1 cellular context compared by ENCODE assay signal in genomic region chr18:11908182-11909080, GRCh38.
A peak's percentile ranks its signal among the peaks of the same experiment; 100 is the strongest.
TF ChIP-seq lines count a peak whose summit lies in the region.

A gene with protein sequence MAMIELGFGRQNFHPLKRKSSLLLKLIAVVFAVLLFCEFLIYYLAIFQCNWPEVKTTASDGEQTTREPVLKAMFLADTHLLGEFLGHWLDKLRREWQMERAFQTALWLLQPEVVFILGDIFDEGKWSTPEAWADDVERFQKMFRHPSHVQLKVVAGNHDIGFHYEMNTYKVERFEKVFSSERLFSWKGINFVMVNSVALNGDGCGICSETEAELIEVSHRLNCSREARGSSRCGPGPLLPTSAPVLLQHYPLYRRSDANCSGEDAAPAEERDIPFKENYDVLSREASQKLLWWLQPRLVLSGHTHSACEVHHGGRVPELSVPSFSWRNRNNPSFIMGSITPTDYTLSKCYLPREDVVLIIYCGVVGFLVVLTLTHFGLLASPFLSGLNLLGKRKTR (minus strand): TSS chr18:11908317. CDS start chr18:11897264, 11,053 bp downstream.

TF ChIP-seq in HEK293, 187 proteins besides CTCF, POLR2A, EP300 and RAD21 (continued from another document and continues in another):
- TF ChIP-seq ZNF19 (tag by site-specific recombination; IDR thresholded peaks at IDR 0.05; ENCODE audit: low read depth) (no peak), EGR2 (tag by site-specific recombination; IDR thresholded peaks at IDR 0.05; ENCODE audit: low read depth) (no peak), KLF8 (tag by site-specific recombination; IDR thresholded peaks at IDR 0.05) (peak; percentile 44; the same call in 1 of the 2 replicates), ZNF184 (tag by site-specific recombination; IDR thresholded peaks at IDR 0.05) (no peak), ZNF660 (tag by site-specific recombination; IDR thresholded peaks at IDR 0.05) (0 out of 2 replicates have a peak, but pooled peaks have one; percentile 36), ZNF10 (tag by site-specific recombination; IDR thresholded peaks at IDR 0.05) (no peak), RBAK (tag by site-specific recombination; IDR thresholded peaks at IDR 0.05) (no peak), ZNF324 (tag by site-specific recombination; IDR thresholded peaks at IDR 0.05) (no peak), BCL11A (tag by site-specific recombination; IDR thresholded peaks at IDR 0.05; ENCODE audit: low read depth) (no peak), ZNF274 (IDR thresholded peaks at IDR 0.05; ENCODE audit: low read length) (no peak), ZNF274 (tag by site-specific recombination; IDR thresholded peaks at IDR 0.05; ENCODE audit: borderline replicate concordance) (no peak), ZNF433 (tag by site-specific recombination; IDR thresholded peaks at IDR 0.05; ENCODE audit: low read depth) (no peak), ZNF302 (tag by site-specific recombination; IDR thresholded peaks at IDR 0.05; ENCODE audit: low read depth) (no peak), ZNF18 (tag by site-specific recombination; IDR thresholded peaks at IDR 0.05) (no peak), KLF9 (tag by site-specific recombination; IDR thresholded peaks at IDR 0.05; ENCODE audit: low read depth) (0 out of 2 replicates have a peak, but pooled peaks have one; percentile 25), ZNF133 (tag by site-specific recombination; IDR thresholded peaks at IDR 0.05) (no peak), ZBTB17 (tag by site-specific recombination; IDR thresholded peaks at IDR 0.05) (peak; percentile 94), ZSCAN5A (tag by site-specific recombination; IDR thresholded peaks at IDR 0.05) (no peak), ZNF211 (tag by site-specific recombination; IDR thresholded peaks at IDR 0.05; ENCODE audit: low read depth) (no peak), ZBTB7A (tag by site-specific recombination; IDR thresholded peaks at IDR 0.05; ENCODE audit: low read depth) (no peak), AEBP2 (tag by site-specific recombination; IDR thresholded peaks at IDR 0.05; ENCODE audit: borderline replicate concordance) (no peak), MZF1 (tag by site-specific recombination; IDR thresholded peaks at IDR 0.05; ENCODE audit: borderline replicate concordance) (no peak), ZNF362 (tag by site-specific recombination; IDR thresholded peaks at IDR 0.05) (no peak), YY2 (tag by site-specific recombination; IDR thresholded peaks at IDR 0.05) (no peak), ZNF837 (tag by site-specific recombination; IDR thresholded peaks at IDR 0.05) (no peak), ZNF623 (tag by site-specific recombination; IDR thresholded peaks at IDR 0.05) (no peak), ZNF571 (tag by site-specific recombination; IDR thresholded peaks at IDR 0.05) (no peak), SP3 (tag by site-specific recombination; IDR thresholded peaks at IDR 0.05) (peak; percentile 64), ZNF514 (tag by site-specific recombination; IDR thresholded peaks at IDR 0.05) (no peak), ZNF366 (tag by site-specific recombination; conservative IDR thresholded peaks at IDR 0.05) (no peak), ZNF114 (tag by site-specific recombination; IDR thresholded peaks at IDR 0.05) (no peak), ZBTB8A (tag by site-specific recombination; IDR thresholded peaks at IDR 0.05) (peak; percentile 96), ZSCAN16 (tag by site-specific recombination; IDR thresholded peaks at IDR 0.05) (no peak), ZNF138 (tag by site-specific recombination; IDR thresholded peaks at IDR 0.05; ENCODE audit: borderline replicate concordance) (no peak), ZBTB21 (tag by site-specific recombination; IDR thresholded peaks at IDR 0.05) (no peak), ZNF214 (tag by site-specific recombination; IDR thresholded peaks at IDR 0.05; ENCODE audit: borderline replicate concordance) (no peak), ZBTB44 (tag by site-specific recombination; IDR thresholded peaks at IDR 0.05) (no peak), ZNF174 (tag by site-specific recombination; IDR thresholded peaks at IDR 0.05) (no peak)
- TF ChIP-seq, protein P1, sequence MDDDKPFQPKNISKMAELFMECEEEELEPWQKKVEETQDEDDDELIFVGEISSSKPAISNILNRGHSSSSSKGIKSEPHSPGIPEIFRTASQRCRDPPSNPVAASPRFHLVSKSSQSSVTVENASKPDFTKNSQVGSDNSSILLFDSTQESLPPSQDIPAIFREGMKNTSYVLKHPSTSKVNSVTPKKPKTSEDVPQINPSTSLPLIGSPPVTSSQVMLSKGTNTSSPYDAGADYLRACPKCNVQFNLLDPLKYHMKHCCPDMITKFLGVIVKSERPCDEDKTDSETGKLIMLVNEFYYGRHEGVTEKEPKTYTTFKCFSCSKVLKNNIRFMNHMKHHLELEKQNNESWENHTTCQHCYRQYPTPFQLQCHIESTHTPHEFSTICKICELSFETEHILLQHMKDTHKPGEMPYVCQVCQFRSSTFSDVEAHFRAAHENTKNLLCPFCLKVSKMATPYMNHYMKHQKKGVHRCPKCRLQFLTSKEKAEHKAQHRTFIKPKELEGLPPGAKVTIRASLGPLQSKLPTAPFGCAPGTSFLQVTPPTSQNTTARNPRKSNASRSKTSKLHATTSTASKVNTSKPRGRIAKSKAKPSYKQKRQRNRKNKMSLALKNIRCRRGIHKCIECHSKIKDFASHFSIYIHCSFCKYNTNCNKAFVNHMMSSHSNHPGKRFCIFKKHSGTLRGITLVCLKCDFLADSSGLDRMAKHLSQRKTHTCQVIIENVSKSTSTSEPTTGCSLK (tag by site-specific recombination; IDR thresholded peaks at IDR 0.05) = no peak
- TF ChIP-seq, protein P2, sequence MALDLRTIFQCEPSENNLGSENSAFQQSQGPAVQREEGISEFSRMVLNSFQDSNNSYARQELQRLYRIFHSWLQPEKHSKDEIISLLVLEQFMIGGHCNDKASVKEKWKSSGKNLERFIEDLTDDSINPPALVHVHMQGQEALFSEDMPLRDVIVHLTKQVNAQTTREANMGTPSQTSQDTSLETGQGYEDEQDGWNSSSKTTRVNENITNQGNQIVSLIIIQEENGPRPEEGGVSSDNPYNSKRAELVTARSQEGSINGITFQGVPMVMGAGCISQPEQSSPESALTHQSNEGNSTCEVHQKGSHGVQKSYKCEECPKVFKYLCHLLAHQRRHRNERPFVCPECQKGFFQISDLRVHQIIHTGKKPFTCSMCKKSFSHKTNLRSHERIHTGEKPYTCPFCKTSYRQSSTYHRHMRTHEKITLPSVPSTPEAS (tag by site-specific recombination; IDR thresholded peaks at IDR 0.05) = no peak
- TF ChIP-seq, protein P3, sequence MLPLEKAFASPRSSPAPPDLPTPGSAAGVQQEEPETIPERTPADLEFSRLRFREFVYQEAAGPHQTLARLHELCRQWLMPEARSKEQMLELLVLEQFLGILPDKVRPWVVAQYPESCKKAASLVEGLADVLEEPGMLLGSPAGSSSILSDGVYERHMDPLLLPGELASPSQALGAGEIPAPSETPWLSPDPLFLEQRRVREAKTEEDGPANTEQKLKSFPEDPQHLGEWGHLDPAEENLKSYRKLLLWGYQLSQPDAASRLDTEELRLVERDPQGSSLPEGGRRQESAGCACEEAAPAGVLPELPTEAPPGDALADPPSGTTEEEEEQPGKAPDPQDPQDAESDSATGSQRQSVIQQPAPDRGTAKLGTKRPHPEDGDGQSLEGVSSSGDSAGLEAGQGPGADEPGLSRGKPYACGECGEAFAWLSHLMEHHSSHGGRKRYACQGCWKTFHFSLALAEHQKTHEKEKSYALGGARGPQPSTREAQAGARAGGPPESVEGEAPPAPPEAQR (tag by site-specific recombination; IDR thresholded peaks at IDR 0.05) = no peak
- TF ChIP-seq, protein P4, sequence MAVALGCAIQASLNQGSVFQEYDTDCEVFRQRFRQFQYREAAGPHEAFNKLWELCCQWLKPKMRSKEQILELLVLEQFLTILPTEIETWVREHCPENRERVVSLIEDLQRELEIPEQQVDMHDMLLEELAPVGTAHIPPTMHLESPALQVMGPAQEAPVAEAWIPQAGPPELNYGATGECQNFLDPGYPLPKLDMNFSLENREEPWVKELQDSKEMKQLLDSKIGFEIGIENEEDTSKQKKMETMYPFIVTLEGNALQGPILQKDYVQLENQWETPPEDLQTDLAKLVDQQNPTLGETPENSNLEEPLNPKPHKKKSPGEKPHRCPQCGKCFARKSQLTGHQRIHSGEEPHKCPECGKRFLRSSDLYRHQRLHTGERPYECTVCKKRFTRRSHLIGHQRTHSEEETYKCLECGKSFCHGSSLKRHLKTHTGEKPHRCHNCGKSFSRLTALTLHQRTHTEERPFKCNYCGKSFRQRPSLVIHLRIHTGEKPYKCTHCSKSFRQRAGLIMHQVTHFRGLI (tag by site-specific recombination; IDR thresholded peaks at IDR 0.05) = no peak
- TF ChIP-seq, protein P5, sequence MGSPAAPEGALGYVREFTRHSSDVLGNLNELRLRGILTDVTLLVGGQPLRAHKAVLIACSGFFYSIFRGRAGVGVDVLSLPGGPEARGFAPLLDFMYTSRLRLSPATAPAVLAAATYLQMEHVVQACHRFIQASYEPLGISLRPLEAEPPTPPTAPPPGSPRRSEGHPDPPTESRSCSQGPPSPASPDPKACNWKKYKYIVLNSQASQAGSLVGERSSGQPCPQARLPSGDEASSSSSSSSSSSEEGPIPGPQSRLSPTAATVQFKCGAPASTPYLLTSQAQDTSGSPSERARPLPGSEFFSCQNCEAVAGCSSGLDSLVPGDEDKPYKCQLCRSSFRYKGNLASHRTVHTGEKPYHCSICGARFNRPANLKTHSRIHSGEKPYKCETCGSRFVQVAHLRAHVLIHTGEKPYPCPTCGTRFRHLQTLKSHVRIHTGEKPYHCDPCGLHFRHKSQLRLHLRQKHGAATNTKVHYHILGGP (tag by site-specific recombination; IDR thresholded peaks at IDR 0.05) = no peak
- TF ChIP-seq, protein P6, sequence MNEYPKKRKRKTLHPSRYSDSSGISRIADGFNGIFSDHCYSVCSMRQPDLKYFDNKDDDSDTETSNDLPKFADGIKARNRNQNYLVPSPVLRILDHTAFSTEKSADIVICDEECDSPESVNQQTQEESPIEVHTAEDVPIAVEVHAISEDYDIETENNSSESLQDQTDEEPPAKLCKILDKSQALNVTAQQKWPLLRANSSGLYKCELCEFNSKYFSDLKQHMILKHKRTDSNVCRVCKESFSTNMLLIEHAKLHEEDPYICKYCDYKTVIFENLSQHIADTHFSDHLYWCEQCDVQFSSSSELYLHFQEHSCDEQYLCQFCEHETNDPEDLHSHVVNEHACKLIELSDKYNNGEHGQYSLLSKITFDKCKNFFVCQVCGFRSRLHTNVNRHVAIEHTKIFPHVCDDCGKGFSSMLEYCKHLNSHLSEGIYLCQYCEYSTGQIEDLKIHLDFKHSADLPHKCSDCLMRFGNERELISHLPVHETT (tag by site-specific recombination; IDR thresholded peaks at IDR 0.05) = no peak
